Comparison of ENCODE assay signal across 27 cellular contexts in genomic region chr6:144835322-144835721, GRCh38.
"Had no signal": no experiment of that assay in that cellular context is flagged by ENCODE, and none has a peak within 500 bp of the region (broad histone marks: within the 10 kb centered on the region; RNA-seq: fewer than 3 reads in every experiment).

No MANE protein-coding gene starts in this region.

- H3K27ac Mint-ChIP-seq: activated CD4-positive, alpha-beta T cell treated with anti-CD3 and anti-CD28 coated beads for 36 hours; activated CD8-positive, alpha-beta memory T cell treated with anti-CD3 and anti-CD28 coated beads, Interleukin-2, amount 10 ng/mL, durations not matched to agents 7 days and 5 days; activated CD8-positive, alpha-beta T cell treated with anti-CD3 and anti-CD28 coated beads, Interleukin-2, amount 10 ng/mL, durations not matched to agents 7 days and 5 days; activated naive CD8-positive, alpha-beta T cell treated with anti-CD3 and anti-CD28 coated beads, Interleukin-2, amount 10 ng/mL, durations not matched to agents 7 days and 5 days; brain had no signal

- H3K27me3 ChIP-seq: ascending aorta, cardiac muscle cell, dorsolateral prefrontal cortex, spleen, testis, transverse colon had no signal

- FAIRE-seq: frontal cortex, urothelium cell line had no signal

- DNase-seq: activated CD4-positive, alpha-beta T cell treated with anti-CD3 and anti-CD28 coated beads for 36 hours; activated CD4-positive, CD25-positive, alpha-beta regulatory T cell; activated CD8-positive, alpha-beta memory T cell treated with anti-CD3 and anti-CD28 coated beads, Interleukin-2, amount 10 ng/mL, durations not matched to agents 7 days and 5 days; activated CD8-positive, alpha-beta T cell treated with anti-CD3 and anti-CD28 coated beads, Interleukin-2, amount 10 ng/mL, durations not matched to agents 7 days and 5 days; activated naive CD4-positive, alpha-beta T cell; activated naive CD8-positive, alpha-beta T cell treated with anti-CD3 and anti-CD28 coated beads, Interleukin-2, amount 10 ng/mL, durations not matched to agents 7 days and 5 days; activated T-cell treated with anti-CD3 and anti-CD28 coated beads, Interleukin-2, amount 50 U/mL, for 48 hours; dorsolateral prefrontal cortex; effector memory CD4-positive, alpha-beta T cell; glutamatergic neuron; islet precursor cell; left ventricle myocardium inferior; mucosa of descending colon; nucleus accumbens; spleen; stimulated activated naive CD8-positive, alpha-beta T cell treated with anti-CD3 and anti-CD28 coated beads, Interleukin-15, Interleukin-2, amounts not matched to agents 100 U/mL and 50 U/mL, for 24 hours; T-helper 2 cell; testis; transverse colon had no signal

- H3K9me3 ChIP-seq: ascending aorta, left ventricle myocardium inferior, mucosa of descending colon, spleen, testis, transverse colon had no signal

- H3K27ac ChIP-seq: ascending aorta, cardiac muscle cell, coronary artery, left ventricle myocardium inferior, spleen, testis, transverse colon had no signal

- H3K4me3 ChIP-seq: ascending aorta, cardiac muscle cell, coronary artery, dorsolateral prefrontal cortex, left ventricle myocardium inferior, lung, mucosa of descending colon, spleen, testis, transverse colon had no signal

- H3K27me3 Mint-ChIP-seq: activated CD4-positive, alpha-beta T cell treated with anti-CD3 and anti-CD28 coated beads for 36 hours; activated CD8-positive, alpha-beta memory T cell treated with anti-CD3 and anti-CD28 coated beads, Interleukin-2, amount 10 ng/mL, durations not matched to agents 7 days and 5 days; activated naive CD8-positive, alpha-beta T cell treated with anti-CD3 and anti-CD28 coated beads, Interleukin-2, amount 10 ng/mL, durations not matched to agents 7 days and 5 days; brain had no signal

- H3K4me1 ChIP-seq: ascending aorta, left ventricle myocardium inferior, spleen, testis, transverse colon had no signal

- H3K4me1 Mint-ChIP-seq: activated CD4-positive, alpha-beta T cell treated with anti-CD3 and anti-CD28 coated beads for 36 hours; activated CD8-positive, alpha-beta memory T cell treated with anti-CD3 and anti-CD28 coated beads, Interleukin-2, amount 10 ng/mL, durations not matched to agents 7 days and 5 days; activated naive CD8-positive, alpha-beta T cell treated with anti-CD3 and anti-CD28 coated beads, Interleukin-2, amount 10 ng/mL, durations not matched to agents 7 days and 5 days; brain had no signal

- H3K9me3 Mint-ChIP-seq: activated naive CD8-positive, alpha-beta T cell treated with anti-CD3 and anti-CD28 coated beads, Interleukin-2, amount 10 ng/mL, durations not matched to agents 7 days and 5 days; brain had no signal

- ATAC-seq: activated CD4-positive, alpha-beta T cell treated with anti-CD3 and anti-CD28 coated beads for 36 hours; activated CD8-positive, alpha-beta memory T cell treated with anti-CD3 and anti-CD28 coated beads, Interleukin-2, amount 10 ng/mL, durations not matched to agents 7 days and 5 days; activated CD8-positive, alpha-beta T cell treated with anti-CD3 and anti-CD28 coated beads, Interleukin-2, amount 10 ng/mL, durations not matched to agents 7 days and 5 days; mucosa of descending colon; right cardiac atrium; stimulated activated naive CD8-positive, alpha-beta T cell treated with anti-CD3 and anti-CD28 coated beads, Interleukin-15, Interleukin-2, amounts not matched to agents 100 U/mL and 50 U/mL, for 24 hours had no signal

- H3K4me3 Mint-ChIP-seq: activated CD4-positive, alpha-beta T cell treated with anti-CD3 and anti-CD28 coated beads for 36 hours; activated CD8-positive, alpha-beta memory T cell treated with anti-CD3 and anti-CD28 coated beads, Interleukin-2, amount 10 ng/mL, durations not matched to agents 7 days and 5 days; activated CD8-positive, alpha-beta T cell treated with anti-CD3 and anti-CD28 coated beads, Interleukin-2, amount 10 ng/mL, durations not matched to agents 7 days and 5 days; activated naive CD8-positive, alpha-beta T cell treated with anti-CD3 and anti-CD28 coated beads, Interleukin-2, amount 10 ng/mL, durations not matched to agents 7 days and 5 days; brain had no signal
